ENCODE assay signal across 1 cellular context in genomic region chr16:66937725-66938337, GRCh38.
A peak's percentile ranks its signal among the peaks of the same experiment; 100 is the strongest.
TF ChIP-seq lines count a peak whose summit lies in the region.

No MANE protein-coding gene starts in this region.

TF ChIP-seq in HepG2, 621 proteins besides CTCF, POLR2A, EP300 and RAD21 (continued from another document and continues in another):
- TF ChIP-seq MXD3 (CRISPR knock-in tag; IDR thresholded peaks at IDR 0.05), result no peak
- no peak for TF ChIP-seq GTF3A (CRISPR knock-in tag; conservative IDR thresholded peaks at IDR 0.05)
- TF ChIP-seq DZIP1 (CRISPR knock-in tag; IDR thresholded peaks at IDR 0.05), result no peak
- TF ChIP-seq ZNF33B (CRISPR knock-in tag; IDR thresholded peaks at IDR 0.05), result no peak
- TF ChIP-seq KLF12 (CRISPR knock-in tag; IDR thresholded peaks at IDR 0.05; ENCODE audit: borderline replicate concordance), result no peak
- peak; percentile 73; the same call in 1 of the 2 replicates for TF ChIP-seq ETV5 (CRISPR knock-in tag; IDR thresholded peaks at IDR 0.05; ENCODE audit: borderline replicate concordance)
- no peak for TF ChIP-seq LCORL (IDR thresholded peaks at IDR 0.05)
- TF ChIP-seq LCORL (CRISPR knock-in tag; IDR thresholded peaks at IDR 0.05), result no peak
- TF ChIP-seq CAMTA2 (CRISPR knock-in tag; IDR thresholded peaks at IDR 0.05; ENCODE audit: borderline replicate concordance), result no peak
- TF ChIP-seq PAX8 (CRISPR knock-in tag; IDR thresholded peaks at IDR 0.05; ENCODE audit: borderline replicate concordance), result no peak
- TF ChIP-seq CBX2 (IDR thresholded peaks at IDR 0.05; ENCODE audit: low read depth, low read length), result no peak
- TF ChIP-seq CBX2 (CRISPR knock-in tag; IDR thresholded peaks at IDR 0.05; ENCODE audit: low read depth), result no peak
- peak; percentile 38; the same call in 1 of the 2 replicates for TF ChIP-seq HDAC2 (CRISPR knock-in tag; IDR thresholded peaks at IDR 0.05)
- no peak for TF ChIP-seq MIER2 (CRISPR knock-in tag; IDR thresholded peaks at IDR 0.05)
- TF ChIP-seq ARID5B (CRISPR knock-in tag; IDR thresholded peaks at IDR 0.05), result peak; percentile 13; the same call in 1 of the 2 replicates
- no peak for TF ChIP-seq TIGD3 (CRISPR knock-in tag; IDR thresholded peaks at IDR 0.05; ENCODE audit: borderline replicate concordance)
- TF ChIP-seq ZNF468 (CRISPR knock-in tag; IDR thresholded peaks at IDR 0.05), result no peak
- TF ChIP-seq ZNF775 (CRISPR knock-in tag; IDR thresholded peaks at IDR 0.05; ENCODE audit: borderline replicate concordance), result no peak
- 0 out of 2 replicates have a peak, but pooled peaks have one; percentile 40 for TF ChIP-seq ZFX (CRISPR knock-in tag; IDR thresholded peaks at IDR 0.05; ENCODE audit: low read depth)
- peak; percentile 57 for TF ChIP-seq ZC3H13 (CRISPR knock-in tag; IDR thresholded peaks at IDR 0.05)
- no peak for TF ChIP-seq RFX3 (CRISPR knock-in tag; IDR thresholded peaks at IDR 0.05)
- 0 out of 2 replicates have a peak, but pooled peaks have one; percentile 6 for TF ChIP-seq HDAC1 (CRISPR knock-in tag; IDR thresholded peaks at IDR 0.05)
- TF ChIP-seq CEBPZ (IDR thresholded peaks at IDR 0.05; ENCODE audit: low read length), result no peak
- TF ChIP-seq RFX5 (IDR thresholded peaks at IDR 0.05; ENCODE audit: low read depth, low read length), result no peak
- TF ChIP-seq HOXD1 (CRISPR knock-in tag; IDR thresholded peaks at IDR 0.05), result no peak
- no peak for TF ChIP-seq ZNF598 (CRISPR knock-in tag; IDR thresholded peaks at IDR 0.05; ENCODE audit: borderline replicate concordance)
- TF ChIP-seq STAT5B (CRISPR knock-in tag; IDR thresholded peaks at IDR 0.05), result no peak
- TF ChIP-seq CSRNP1 (CRISPR knock-in tag; IDR thresholded peaks at IDR 0.05), result no peak
- no peak for TF ChIP-seq RBM22 (optimal IDR thresholded peaks at IDR 0.05; ENCODE audit: low read length)
- no peak for TF ChIP-seq NPAS2 (CRISPR knock-in tag; IDR thresholded peaks at IDR 0.05; ENCODE audit: borderline replicate concordance)
- no peak for TF ChIP-seq NRL (CRISPR knock-in tag; IDR thresholded peaks at IDR 0.05; ENCODE audit: borderline replicate concordance)
- 0 out of 2 replicates have a peak, but pooled peaks have one; percentile 7 for TF ChIP-seq ZNF264 (CRISPR knock-in tag; IDR thresholded peaks at IDR 0.05)
- TF ChIP-seq ZNF749 (CRISPR knock-in tag; IDR thresholded peaks at IDR 0.05; ENCODE audit: borderline replicate concordance), result no peak
- TF ChIP-seq SP2 (CRISPR knock-in tag; IDR thresholded peaks at IDR 0.05), result no peak
- TF ChIP-seq ATF7 (IDR thresholded peaks at IDR 0.05), result no peak
- TF ChIP-seq ATF7 (CRISPR knock-in tag; IDR thresholded peaks at IDR 0.05), result no peak
- no peak for TF ChIP-seq KDM1A (CRISPR knock-in tag; IDR thresholded peaks at IDR 0.05)
- TF ChIP-seq PAXIP1 (CRISPR knock-in tag; conservative IDR thresholded peaks at IDR 0.05), result peak; percentile 70
- TF ChIP-seq HNRNPK (IDR thresholded peaks at IDR 0.05; ENCODE audit: low read depth, low read length, poor library complexity, severe bottlenecking), result no peak
- TF ChIP-seq SOX6 (IDR thresholded peaks at IDR 0.05), result no peak
- TF ChIP-seq SOX6 (CRISPR knock-in tag; IDR thresholded peaks at IDR 0.05), result no peak
- peak; percentile 44; the same call in 1 of the 2 replicates for TF ChIP-seq ZNF350 (CRISPR knock-in tag; IDR thresholded peaks at IDR 0.05; ENCODE audit: borderline replicate concordance, low read depth)
- no peak for TF ChIP-seq E2F1 (CRISPR knock-in tag; IDR thresholded peaks at IDR 0.05)
- no peak for TF ChIP-seq HNRNPUL1 (IDR thresholded peaks at IDR 0.05; ENCODE audit: low read depth, low read length)
- TF ChIP-seq PLRG1 (conservative IDR thresholded peaks at IDR 0.05), result no peak
- TF ChIP-seq MED8 (CRISPR knock-in tag; IDR thresholded peaks at IDR 0.05; ENCODE audit: insufficient replicate concordance), result no peak
- TF ChIP-seq ATF4 (CRISPR knock-in tag; IDR thresholded peaks at IDR 0.05), result no peak
